Comparison of ENCODE assay signal across 1 cellular context in genomic region chr1:226425004-226425378, GRCh38.
TF ChIP-seq lines count a peak whose summit lies in the region.

No MANE protein-coding gene starts in this region.

TF ChIP-seq in GM23338, 12 proteins besides CTCF, POLR2A, EP300 and RAD21:
- TF ChIP-seq CREB1 (CRISPR knock-in tag; IDR thresholded peaks at IDR 0.05; ENCODE audit: low read depth): no peak
- TF ChIP-seq POLR2AphosphoS5 (IDR thresholded peaks at IDR 0.05; ENCODE audit: low read depth): no peak
- TF ChIP-seq ZNF331 (CRISPR knock-in tag; IDR thresholded peaks at IDR 0.05; ENCODE audit: low read depth): no peak
- TF ChIP-seq NANOG (IDR thresholded peaks at IDR 0.05; ENCODE audit: borderline replicate concordance): no peak
- TF ChIP-seq REST (IDR thresholded peaks at IDR 0.05; ENCODE audit: unreplicated experiment): no peak
- TF ChIP-seq STAT1 (IDR thresholded peaks at IDR 0.05; ENCODE audit: unreplicated experiment): no peak
- TF ChIP-seq ETS1 (IDR thresholded peaks at IDR 0.05): no peak
- TF ChIP-seq JUNB (IDR thresholded peaks at IDR 0.05; ENCODE audit: unreplicated experiment): no peak
- TF ChIP-seq EZH2 (IDR thresholded peaks at IDR 0.05; ENCODE audit: low read depth, unreplicated experiment): no peak
- TF ChIP-seq EZH2phosphoT487 (IDR thresholded peaks at IDR 0.05; ENCODE audit: unreplicated experiment): no peak
- no peak for TF ChIP-seq ZNF462 (CRISPR knock-in tag; IDR thresholded peaks at IDR 0.05)
